ENCODE assay signal across 12 cellular contexts in genomic region chr19:40745402-40745780, GRCh38. TPM values are rescaled to one million over a fixed set of nuclear protein-coding genes. Genes with fewer than 3 reads are reported as not detected.
A peak's percentile ranks its signal among the peaks of the same experiment; 100 is the strongest.
DNase-seq lines count a peak whose midpoint lies in the region; ATAC-seq, FAIRE-seq and TF ChIP-seq lines count a peak whose summit lies in the region.
"Had no signal": no experiment of that assay in that cellular context is flagged by ENCODE, and none has a peak within 500 bp of the region (broad histone marks: within the 10 kb centered on the region; RNA-seq: fewer than 3 reads in every experiment).

No MANE protein-coding gene starts in this region.

- H3K27ac Mint-ChIP-seq in astrocyte (ENCODE audit: unreplicated experiment): peak overlapping the region; percentile 81
- H3K27ac Mint-ChIP-seq: B cell had no signal

- peak; percentile 24 for DNase-seq in AG04450 (ENCODE audit: low read depth, low spot score)
- DNase-seq in astrocyte (ENCODE audit: low read depth): peak; percentile 39
- no peak for DNase-seq in left lung
- DNase-seq in SK-N-SH: no peak
- DNase-seq in T1000 (lab: John Stamatoyannopoulos, UW): no peak
- no peak for DNase-seq in GM19238 (ENCODE audit: insufficient read length, low spot score)
- DNase-seq: activated CD4-positive, alpha-beta T cell treated with anti-CD3 and anti-CD28 coated beads, Interleukin-2, amount 50 U/mL, for 1 hour; small intestine; stimulated activated naive B cell treated with anti-CD40 and anti-IgM and Interleukin-4, amounts not matched to agents 10 μg/mL and 1 μg/mL and 100 μg/mL, for 72 hours had no signal

- H3K9ac ChIP-seq in astrocyte (ENCODE audit: low read length) (peak overlapping the region; percentile 43), SK-N-SH (no peak overlapping the region)

- TF ChIP-seq EP300 in SK-N-SH (IDR thresholded peaks at IDR 0.05; ENCODE audit: borderline replicate concordance in 1 of 2, low read depth in 1 of 2, low read length in 1 of 2): no peak

- H3K4me1 Mint-ChIP-seq in astrocyte (ENCODE audit: low read depth, unreplicated experiment): peaks cover 14% of the 10 kb centered on the region

- peaks cover 12% of the 10 kb centered on the region for H3K36me3 Mint-ChIP-seq in astrocyte (ENCODE audit: low read depth, unreplicated experiment)

- H3K9me2 ChIP-seq in SK-N-SH: no peaks in the 10 kb centered on the region

- 84% methylated on average over 7 of the region's 7 CpGs for WGBS in SK-N-SH (ENCODE audit: low lambda C conversion rate)

- no peaks in the 10 kb centered on the region for H3F3A ChIP-seq in SK-N-SH (replicated peaks; ENCODE audit: insufficient read depth)

- no peaks in the 10 kb centered on the region for H3K36me3 ChIP-seq in astrocyte (ENCODE audit: insufficient read depth, low read length)
- peaks cover 0 to 22% of the 10 kb centered on the region in 2 donors for H3K36me3 ChIP-seq in left lung
- no peaks in the 10 kb centered on the region for H3K36me3 ChIP-seq in SK-N-SH (replicated peaks in 1 of 2; ENCODE audit: control insufficient read depth in 1 of 2, insufficient read depth in 2 of 2, low read length in 1 of 2)
- H3K36me3 ChIP-seq: SJSA1 had no signal

- no peak overlapping the region for H3K4me3 ChIP-seq in AG04450 (ENCODE audit: low read depth, low read length)
- no peak overlapping the region for H3K4me3 ChIP-seq in astrocyte (ENCODE audit: insufficient read depth, low read depth, low read length)
- H3K4me3 ChIP-seq in left lung: no peak overlapping the region
- no peak overlapping the region for H3K4me3 ChIP-seq in SK-N-SH (ENCODE audit: low read depth in 2 of 2, low read length in 1 of 2)
- H3K4me3 ChIP-seq: SJSA1 had no signal

- no peaks in the 10 kb centered on the region for H4K20me1 ChIP-seq in astrocyte (ENCODE audit: insufficient read depth, low read length)
- H4K20me1 ChIP-seq in SK-N-SH (ENCODE audit: insufficient read depth): no peaks in the 10 kb centered on the region

- no peaks in the 10 kb centered on the region for H3K79me2 ChIP-seq in astrocyte (ENCODE audit: insufficient read depth, low read length)
- H3K79me2 ChIP-seq in SK-N-SH (ENCODE audit: insufficient read depth): peaks cover 14% of the 10 kb centered on the region

- no peaks in the 10 kb centered on the region for H3K9me3 Mint-ChIP-seq in astrocyte (ENCODE audit: unreplicated experiment)

- peak; percentile 4 for ATAC-seq in left lung
- ATAC-seq: esophagus mucosa; stimulated activated naive B cell treated with anti-CD40 and anti-IgM and Interleukin-4, amounts not matched to agents 10 μg/mL and 1 μg/mL and 100 μg/mL, for 72 hours had no signal

- H3K4me3 Mint-ChIP-seq in astrocyte (ENCODE audit: unreplicated experiment): no peak overlapping the region
- H3K4me3 Mint-ChIP-seq: B cell; stimulated activated naive B cell treated with anti-CD40 and anti-IgM and Interleukin-4, amounts not matched to agents 10 μg/mL and 1 μg/mL and 100 μg/mL, for 72 hours had no signal

- TF ChIP-seq CTCF in AG04450 (IDR thresholded peaks at IDR 0.05; ENCODE audit: low read depth, low read length) (no peak), astrocyte (IDR thresholded peaks at IDR 0.05; ENCODE audit: insufficient read depth, low read depth, low read length) (no peak), left lung (IDR thresholded peaks at IDR 0.05) (no peak), SK-N-SH (IDR thresholded peaks at IDR 0.05) (no peak)

- H3K4me2 ChIP-seq in astrocyte (ENCODE audit: low read length): peak overlapping the region; percentile 49
- no peak overlapping the region for H3K4me2 ChIP-seq in SK-N-SH

- H2AFZ ChIP-seq in astrocyte (ENCODE audit: low read depth, low read length) (peak overlapping the region; percentile 42), SK-N-SH (ENCODE audit: low read depth) (no peak overlapping the region)

- no peak for FAIRE-seq in astrocyte (lab: Jason Lieb, UNC)
- FAIRE-seq: small intestine had no signal

- no peak for TF ChIP-seq RAD21 in SK-N-SH (IDR thresholded peaks at IDR 0.05; ENCODE audit: low read length)

- H3K9me3 ChIP-seq in AG04450 (ENCODE audit: control insufficient read depth, insufficient read depth, low read length): no peaks in the 10 kb centered on the region
- no peaks in the 10 kb centered on the region for H3K9me3 ChIP-seq in astrocyte (ENCODE audit: insufficient read depth, low read depth, low read length)
- H3K9me3 ChIP-seq in left lung: no peaks in the 10 kb centered on the region
- no peaks in the 10 kb centered on the region for H3K9me3 ChIP-seq in SK-N-SH
- H3K9me3 ChIP-seq: SJSA1 had no signal

- H3K27me3 Mint-ChIP-seq in astrocyte (ENCODE audit: low read depth, unreplicated experiment): no peaks in the 10 kb centered on the region
- H3K27me3 Mint-ChIP-seq: B cell; stimulated activated naive B cell treated with anti-CD40 and anti-IgM and Interleukin-4, amounts not matched to agents 10 μg/mL and 1 μg/mL and 100 μg/mL, for 72 hours had no signal

- H3K27me3 ChIP-seq in AG04450 (ENCODE audit: control insufficient read depth, insufficient read depth, low read length): no peaks in the 10 kb centered on the region
- H3K27me3 ChIP-seq in astrocyte (ENCODE audit: insufficient read depth, low read length): no peaks in the 10 kb centered on the region
- H3K27me3 ChIP-seq in left lung: no peaks in the 10 kb centered on the region
- no peaks in the 10 kb centered on the region for H3K27me3 ChIP-seq in SK-N-SH (ENCODE audit: insufficient read depth)
- H3K27me3 ChIP-seq: SJSA1 had no signal

- intact Hi-C loops in left lung (cut with DNase I): no loop called here

- H3K4me1 ChIP-seq in astrocyte (ENCODE audit: insufficient read depth, low read length) (peaks cover 15% of the 10 kb centered on the region), left lung (peaks cover 14 to 33% of the 10 kb centered on the region in 2 donors), SK-N-SH (ENCODE audit: control insufficient read depth in 1 of 2, insufficient read depth in 2 of 2, low read depth in 1 of 2, low read length in 1 of 2) (peaks cover 11 to 14% of the 10 kb centered on the region in 2 experiments; a peak in 1 of 4 replicates)

- CTCF ChIA-PET in AG04450 (lab: Charles Lee): interaction anchor here (1.7 kb wide), 1 partner anchor 61 kb away, joined by 4 read pairs; no protein-coding TSS in a partner anchor
- CTCF ChIA-PET in SK-N-SH (lab: Yijun Ruan, JAX): interaction anchor here (0.7 kb wide), 1 partner anchor 82 kb away, joined by 3 read pairs; no protein-coding TSS in a partner anchor

- peak overlapping the region; percentile 42 for H3K27ac ChIP-seq in AG04450 (ENCODE audit: low read depth, low read length)
- peak overlapping the region; percentile 34 for H3K27ac ChIP-seq in astrocyte (ENCODE audit: low read depth, low read length)
- peak overlapping the region; percentile 42 to 53 for H3K27ac ChIP-seq in left lung
- peak overlapping the region in 1 of 2 experiments; percentile 30; a peak in 1 of 4 replicates for H3K27ac ChIP-seq in SK-N-SH (ENCODE audit: low read depth in 2 of 2, low read length in 1 of 2)
- H3K27ac ChIP-seq: SJSA1 had no signal

- POLR2A ChIA-PET in AG04450 (lab: Yijun Ruan, JAX): interaction anchor here (1.1 to 1.5 kb wide), 3 partner anchors 28 to 82 kb away, joined by 3 to 5 read pairs (median 4); partner anchors contain the start of genes COQ8B and ITPKC
- POLR2A ChIA-PET in SK-N-SH (lab: Yijun Ruan, JAX): interaction anchor here (1.2 kb wide), 1 partner anchor 15 kb away, joined by 3 read pairs; no protein-coding TSS in a partner anchor

TF ChIP-seq in SK-N-SH, 30 proteins besides CTCF, POLR2A, EP300 and RAD21 (continues in another document):
- TF ChIP-seq FOXM1 (IDR thresholded peaks at IDR 0.05; ENCODE audit: low read depth) (no peak), POLR2AphosphoS5 (IDR thresholded peaks at IDR 0.05; ENCODE audit: low read depth, low read length) (no peak)

RNA-seq across cellular contexts. Expression of gene ACTMAP, which starts 4.9 kb away (rescaled TPM):
- polyA plus RNA-seq in AG04450 (2011; rRNA removed) (2.9 and 4.5 TPM in 2 replicates), SK-N-SH (2012; rRNA removed) (4.5 and 6.4 TPM in 2 replicates)
- polyA minus RNA-seq in AG04450 (2011; rRNA and poly(A)+ RNA removed): 5.5 and 7.5 TPM in 2 replicates
- total RNA-seq in astrocyte (9.6 and 10.1 TPM in 2 replicates), left lung (10 to 100 TPM; 15.1 to 17.6 TPM)
- 3.1 and 3.7 TPM in 2 replicates for polyA plus RNA-seq in SK-N-SH (2012; cell fraction: cytosol; rRNA removed)
- polyA plus RNA-seq in SK-N-SH (2012; cell fraction: nucleus; rRNA removed): 12.9 and 13.9 TPM in 2 replicates

RNA-seq across cellular contexts. Expression of gene SNRPA, which starts 5.6 kb away (rescaled TPM):
- 126 and 133 TPM in 2 replicates for polyA plus RNA-seq in AG04450 (2011; rRNA removed)
- polyA minus RNA-seq in AG04450 (2011; rRNA and poly(A)+ RNA removed): 229 and 285 TPM in 2 replicates
- total RNA-seq in astrocyte: 60.0 and 67.0 TPM in 2 replicates
- 10 to 100 TPM; 46.1 to 79.1 TPM for total RNA-seq in left lung
- polyA plus RNA-seq in SK-N-SH (2012; rRNA removed): 69.5 and 121 TPM in 2 replicates
- 64.4 and 91.0 TPM in 2 replicates for polyA plus RNA-seq in SK-N-SH (2012; cell fraction: cytosol; rRNA removed)
- 274 and 286 TPM in 2 replicates for polyA plus RNA-seq in SK-N-SH (2012; cell fraction: nucleus; rRNA removed)

RNA-seq across cellular contexts. Expression of gene ITPKC, which starts 28.5 kb away (rescaled TPM):
- polyA plus RNA-seq in AG04450 (2011; rRNA removed): 8.9 and 11.6 TPM in 2 replicates
- 12.7 and 17.0 TPM in 2 replicates for polyA minus RNA-seq in AG04450 (2011; rRNA and poly(A)+ RNA removed)
- total RNA-seq in astrocyte: 19.0 and 19.7 TPM in 2 replicates
- 10 to 100 TPM; 23.2 to 25.6 TPM for total RNA-seq in left lung
- polyA plus RNA-seq in SK-N-SH (2012; rRNA removed): 6.3 and 7.4 TPM in 2 replicates
- polyA plus RNA-seq in SK-N-SH (2012; cell fraction: cytosol; rRNA removed): 4.2 and 5.7 TPM in 2 replicates
- polyA plus RNA-seq in SK-N-SH (2012; cell fraction: nucleus; rRNA removed): 11.9 and 12.2 TPM in 2 replicates

RNA-seq across cellular contexts. Expression of gene COQ8B, which starts 28.7 kb away (rescaled TPM):
- polyA plus RNA-seq in AG04450 (2011; rRNA removed): 16.0 and 20.2 TPM in 2 replicates
- polyA minus RNA-seq in AG04450 (2011; rRNA and poly(A)+ RNA removed): 18.9 and 20.5 TPM in 2 replicates
- total RNA-seq in astrocyte: 26.0 and 29.4 TPM in 2 replicates
- total RNA-seq in left lung: 10 to 100 TPM; 39.2 to 48.1 TPM
- 41.9 and 43.8 TPM in 2 replicates for polyA plus RNA-seq in SK-N-SH (2012; rRNA removed)
- 15.9 and 22.5 TPM in 2 replicates for polyA plus RNA-seq in SK-N-SH (2012; cell fraction: cytosol; rRNA removed)
- 115 and 123 TPM in 2 replicates for polyA plus RNA-seq in SK-N-SH (2012; cell fraction: nucleus; rRNA removed)

RNA-seq across cellular contexts. Expression of gene MIA, which starts 29.9 kb away (rescaled TPM):
- polyA plus RNA-seq in AG04450 (2011; rRNA removed) (not detected in 2 replicates), SK-N-SH (2012; rRNA removed) (0.47 TPM in 1 of 2 replicates, not detected in the other)
- not detected in 2 replicates for polyA minus RNA-seq in AG04450 (2011; rRNA and poly(A)+ RNA removed)
- total RNA-seq in astrocyte (2.5 TPM in 2 replicates), left lung (under 1 TPM in 1 of 2 donors, not detected in 1; 0.89 TPM)
- polyA plus RNA-seq in SK-N-SH (2012; cell fraction: cytosol; rRNA removed): 0.38 TPM in 1 of 2 replicates, not detected in the other
- 0.22 and 0.50 TPM in 2 replicates for polyA plus RNA-seq in SK-N-SH (2012; cell fraction: nucleus; rRNA removed)
- total RNA-seq: SJSA1 had no signal

Comparison
In these comparisons a context has a peak if more than half of its experiments do, and no peak if none do; other contexts are left out.
1. DNase-seq: peak in AG04450 (single experiment) and astrocyte (single experiment); none in left lung (0 of 2), SK-N-SH (single experiment), T1000 (single experiment) and GM19238 (single experiment).